ENCODE assay signal across 22 cellular contexts in genomic region chr18:63107931-63108330, GRCh38.
"Had no signal": no experiment of that assay in that cellular context is flagged by ENCODE, and none has a peak within 500 bp of the region (broad histone marks: within the 10 kb centered on the region; RNA-seq: fewer than 3 reads in every experiment).

No MANE protein-coding gene starts in this region.

- H3K27ac Mint-ChIP-seq: activated CD8-positive, alpha-beta T cell treated with anti-CD3 and anti-CD28 coated beads, Interleukin-2, amount 10 ng/mL, durations not matched to agents 7 days and 5 days; naive thymus-derived CD8-positive, alpha-beta T cell; WTC11 had no signal

- H3K36me3 ChIP-seq: ascending aorta, breast epithelium, esophagus squamous epithelium, left lung, neutrophil, sigmoid colon, spleen, thyroid gland had no signal

- H3K27ac ChIP-seq: ascending aorta, breast epithelium, esophagus squamous epithelium, hepatocyte, left lung, neutrophil, parathyroid adenoma, sigmoid colon, spleen, thyroid gland had no signal

- DNase-seq: activated CD4-positive, alpha-beta T cell treated with anti-CD3 and anti-CD28 coated beads, Interleukin-2, amount 10 ng/mL, durations not matched to agents 24 days and 14 days; activated CD8-positive, alpha-beta memory T cell treated with anti-CD3 and anti-CD28 coated beads, Interleukin-2, amount 50 U/mL, for 48 hours; activated CD8-positive, alpha-beta T cell treated with anti-CD3 and anti-CD28 coated beads, Interleukin-2, amount 10 ng/mL, durations not matched to agents 7 days and 5 days; activated naive CD4-positive, alpha-beta T cell treated with Interleukin-2 at 50 U/mL for 16 hours; cerebellar nuclear complex; effector CD8-positive, alpha-beta T cell; esophagus squamous epithelium; kidney; left lung; mammary epithelial cell; mucosa of descending colon; naive thymus-derived CD8-positive, alpha-beta T cell; sigmoid colon; spleen; thyroid gland had no signal

- H3K4me3 Mint-ChIP-seq: activated CD8-positive, alpha-beta T cell treated with anti-CD3 and anti-CD28 coated beads, Interleukin-2, amount 10 ng/mL, durations not matched to agents 7 days and 5 days; activated T-helper 1 cell treated with anti-CD3 and anti-CD28 coated beads, Interleukin-12 subunit alpha, Interleukin-12 subunit beta, Interleukin-2, Interleukin-4 antibody, amounts not matched to agents 30 ng/mL and 10 ng/mL and 1 ng/mL, durations not matched to agents 14 hours and 24 hours and 36 hours; naive thymus-derived CD8-positive, alpha-beta T cell; WTC11 had no signal

- H3K9me3 ChIP-seq: ascending aorta, breast epithelium, esophagus squamous epithelium, left lung, mucosa of descending colon, neutrophil, sigmoid colon, thyroid gland had no signal

- H3K36me3 Mint-ChIP-seq: WTC11 had no signal

- ATAC-seq: activated CD8-positive, alpha-beta T cell treated with anti-CD3 and anti-CD28 coated beads, Interleukin-2, amount 10 ng/mL, durations not matched to agents 7 days and 5 days; left lung; mucosa of descending colon; naive thymus-derived CD8-positive, alpha-beta T cell; WTC11 had no signal
